8 cellular contexts compared by ENCODE assay signal in the genomic region with DNA sequence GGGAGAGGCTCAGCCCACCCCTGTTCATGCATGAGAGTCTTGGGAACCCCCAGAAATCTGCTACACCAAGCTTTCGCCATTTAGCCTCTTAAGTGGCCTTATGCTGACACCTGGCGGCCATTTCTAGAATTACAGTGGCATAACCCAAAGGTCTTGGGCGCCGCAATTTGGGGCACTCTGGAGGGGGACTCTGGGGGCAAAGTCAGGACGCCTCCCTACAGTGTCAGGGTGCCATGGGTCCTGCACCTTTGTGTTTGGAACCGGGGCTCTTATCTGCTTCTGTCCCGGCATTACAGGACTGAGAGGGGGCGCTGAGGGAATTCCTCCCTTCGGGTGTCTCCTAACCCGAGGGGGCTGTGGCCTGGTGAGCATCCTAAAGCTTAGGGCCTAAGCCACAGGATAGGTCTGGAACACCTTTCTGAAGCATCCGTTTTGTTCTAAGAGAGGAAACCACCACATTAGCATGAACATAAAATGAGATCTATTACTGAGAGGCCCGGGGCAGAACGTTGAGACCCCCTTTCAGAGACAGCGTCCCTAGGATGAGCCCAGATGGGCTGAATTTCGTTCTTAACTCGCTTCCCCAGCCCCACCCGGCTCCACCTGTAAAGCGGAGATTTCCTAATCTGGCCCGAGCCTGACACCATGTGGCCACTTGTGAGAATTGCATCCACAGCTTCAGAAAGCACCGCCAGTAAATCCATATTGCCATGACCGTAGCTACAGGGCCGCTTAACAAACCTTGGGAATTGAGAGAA. TPM values are rescaled to one million over a fixed set of nuclear protein-coding genes. Genes with fewer than 3 reads are reported as not detected.
A peak's percentile ranks its signal among the peaks of the same experiment; 100 is the strongest.
DNase-seq lines count a peak whose midpoint lies in the region; ATAC-seq, FAIRE-seq and TF ChIP-seq lines count a peak whose summit lies in the region.

No MANE protein-coding gene starts in this region.

- H3K9me3 ChIP-seq in MG63 (no peaks in the 10 kb centered on the region), SK-N-MC (ENCODE audit: low read depth, low read length) (no peaks in the 10 kb centered on the region), pancreas (no peaks in the 10 kb centered on the region), tibial artery (no peaks in the 10 kb centered on the region)

- WGBS in pancreas, 2 donors = 2% methylated on average over 22 of the region's 22 CpGs

- TF ChIP-seq CTCF in pancreas (IDR thresholded peaks at IDR 0.05) (peak; percentile 65 to 79 (median 73)), tibial artery (IDR thresholded peaks at IDR 0.05) (peak; percentile 78 to 89)

- intact Hi-C loops in pancreas (cut with DNase I) (loop anchor here in 2 of 3 donors (5.0 to 10.0 kb wide), 3 partner anchors 269 to 497 kb away; no protein-coding TSS in a partner anchor), tibial artery (cut with DNase I; ENCODE audit: low total_unique reads) (loop anchor here (5.0 to 10.0 kb wide), 3 partner anchors 267 to 497 kb away; partner anchors contain the start of gene TNNI2)

- H3K4me1 ChIP-seq in pancreas (no peaks in the 10 kb centered on the region), tibial artery (peaks cover 0 to 6% (median 3%) of the 10 kb centered on the region in 4 donors)

- H3K27ac ChIP-seq in SK-N-MC (no peak overlapping the region), pancreas (no peak overlapping the region), tibial artery (no peak overlapping the region)

- H3K36me3 ChIP-seq in MG63 (no peaks in the 10 kb centered on the region), SK-N-MC (ENCODE audit: insufficient read depth, low read length) (no peaks in the 10 kb centered on the region), pancreas (no peaks in the 10 kb centered on the region), tibial artery (no peaks in the 10 kb centered on the region)

- no peak for FAIRE-seq in pancreas (lab: Jason Lieb, UNC)

- H3K4me3 ChIP-seq in MG63 = no peak overlapping the region
- H3K4me3 ChIP-seq in SK-N-MC = no peak overlapping the region
- H3K4me3 ChIP-seq in pancreas = no peak overlapping the region
- no peak overlapping the region for H3K4me3 ChIP-seq in tibial artery

- ATAC-seq in pancreas (peak; percentile 67 to 87 (median 76)), HG02938 (IDR thresholded peaks at IDR 0.05; ENCODE audit: unreplicated experiment) (no peak)

- peaks cover 22% of the 10 kb centered on the region for H3K27me3 ChIP-seq in MG63
- no peaks in the 10 kb centered on the region for H3K27me3 ChIP-seq in pancreas
- peaks cover 0 to 73% of the 10 kb centered on the region in 2 donors for H3K27me3 ChIP-seq in tibial artery

- peak; percentile 71 for DNase-seq in Daoy (ENCODE audit: low read depth)
- DNase-seq in MG63 = peak; percentile 43
- DNase-seq in SK-N-MC (ENCODE audit: low read depth, low spot score) = peak; percentile 12
- peak; percentile 83 for DNase-seq in activated naive CD4-positive, alpha-beta T cell treated with Interleukin-2 at 50 U/mL for 16 hours
- peak; percentile 87 for DNase-seq in germinal center (ENCODE audit: low spot score)
- peak in 5 of 6 donors; percentile 71 to 89 (median 86) for DNase-seq in pancreas
- DNase-seq in tibial artery = peak; percentile 70 to 86

- H3K9ac ChIP-seq in SK-N-MC (ENCODE audit: insufficient read length) = no peak overlapping the region

RNA-seq across cellular contexts. Expression of gene INS, which starts 9.3 kb away (rescaled TPM):
- not detected in 2 replicates for total RNA-seq in Daoy (2014; rRNA removed; shearing (Covaris generic))
- total RNA-seq in MG63 (2014; rRNA removed; shearing (Covaris generic); ENCODE audit: low replicate concordance) = not detected in 2 replicates
- over 10,000 TPM in 1 of 6 donors, 1,000 to 10,000 TPM in 5; 1,425 to 13,046 (median 4,747) TPM for total RNA-seq in pancreas
- polyA plus RNA-seq in pancreas = over 10,000 TPM; 71,280 to 145,342 TPM

RNA-seq across cellular contexts. Expression of gene IGF2, which starts 12.5 kb away (rescaled TPM):
- 0.29 and 0.45 TPM in 2 replicates for total RNA-seq in Daoy (2014; rRNA removed; shearing (Covaris generic))
- not detected in 2 replicates for total RNA-seq in MG63 (2014; rRNA removed; shearing (Covaris generic); ENCODE audit: low replicate concordance)
- 10 to 100 TPM in 3 of 6 donors, 1 to 10 TPM in 3; 6.0 to 99.9 (median 12.3) TPM for total RNA-seq in pancreas
- polyA plus RNA-seq in pancreas = 10 to 100 TPM; 25.1 to 26.9 TPM

RNA-seq across cellular contexts. Expression of gene TH, which starts 19.9 kb away (rescaled TPM):
- total RNA-seq in Daoy (2014; rRNA removed; shearing (Covaris generic)) = not detected in 2 replicates
- not detected in 2 replicates for total RNA-seq in MG63 (2014; rRNA removed; shearing (Covaris generic); ENCODE audit: low replicate concordance)
- under 1 TPM in 4 of 6 donors, not detected in 2; 0.19 to 0.55 (median 0.22) TPM for total RNA-seq in pancreas
- 1 to 10 TPM in 1 of 2 donors, under 1 TPM in 1; 0.49 to 2.5 TPM for polyA plus RNA-seq in pancreas

Comparison
In these comparisons a context has a peak if more than half of its experiments do, and no peak if none do; other contexts are left out.
1. DNase-seq: peak in every context shown above with its lines; median percentile 87 in germinal center; 86 in pancreas; 83 in activated naive CD4-positive, alpha-beta T cell treated with Interleukin-2 at 50 U/mL for 16 hours; 78 in tibial artery; 71 in Daoy; 43 in MG63; 12 in SK-N-MC.
2. RNA of gene INS, which starts 9.3 kb away (total RNA-seq): 1,425 to 13,046 TPM in pancreas; not detected in Daoy and not detected in MG63; every median in the first group is over 1,000 times any median in the second.